In the genomic region with DNA sequence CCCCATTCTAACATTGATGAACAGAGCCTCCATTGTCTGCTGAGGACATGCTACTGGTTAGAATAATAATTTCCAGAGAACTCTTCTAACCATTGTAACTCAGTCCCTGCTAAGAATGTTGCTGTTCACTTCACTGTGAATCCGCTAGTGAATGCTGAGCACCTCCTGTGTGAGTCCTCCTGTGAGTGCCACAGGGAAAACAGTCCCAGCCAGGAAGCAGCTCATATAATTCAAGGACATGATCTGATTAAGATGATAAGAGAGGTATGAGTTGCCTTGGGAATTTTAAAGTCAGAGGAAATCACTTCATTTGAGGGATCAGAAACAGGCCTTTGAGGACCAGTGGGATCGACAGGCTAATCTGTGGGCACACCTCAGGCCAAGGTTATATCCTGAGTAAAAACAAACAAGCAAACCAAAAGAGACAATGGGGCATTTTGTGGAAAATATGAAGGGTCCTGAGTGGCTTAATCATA, we compare ENCODE assay signal across 25 cellular contexts. TPM values are rescaled to one million over a fixed set of nuclear protein-coding genes. Genes with fewer than 3 reads are reported as not detected.
A peak's percentile ranks its signal among the peaks of the same experiment; 100 is the strongest.
DNase-seq lines count a peak whose midpoint lies in the region; ATAC-seq lines count a peak whose summit lies in the region.
"Had no signal": no experiment of that assay in that cellular context is flagged by ENCODE, and none has a peak within 500 bp of the region (broad histone marks: within the 10 kb centered on the region; RNA-seq: fewer than 3 reads in every experiment).

No MANE protein-coding gene starts in this region.

- peaks cover 6% of the 10 kb centered on the region for H3K36me3 Mint-ChIP-seq in activated CD4-positive, alpha-beta T cell treated with anti-CD3 and anti-CD28 coated beads for 36 hours (ENCODE audit: low read depth)
- no peaks in the 10 kb centered on the region for H3K36me3 Mint-ChIP-seq in IgD-negative memory B cell
- H3K36me3 Mint-ChIP-seq in naive thymus-derived CD8-positive, alpha-beta T cell = peaks cover 4 to 11% (median 6%) of the 10 kb centered on the region in 3 donors

- H3K4me3 Mint-ChIP-seq in activated CD4-positive, alpha-beta T cell treated with anti-CD3 and anti-CD28 coated beads for 36 hours = no peak overlapping the region
- peak overlapping the region in 1 of 4 donors; percentile 19 for H3K4me3 Mint-ChIP-seq in IgD-negative memory B cell
- peak overlapping the region in 4 of 10 donors; percentile 22 to 64 (median 40) for H3K4me3 Mint-ChIP-seq in naive thymus-derived CD8-positive, alpha-beta T cell
- H3K4me3 Mint-ChIP-seq: immature natural killer cell had no signal

- no peaks in the 10 kb centered on the region for H3K27me3 Mint-ChIP-seq in activated CD4-positive, alpha-beta T cell treated with anti-CD3 and anti-CD28 coated beads for 36 hours
- H3K27me3 Mint-ChIP-seq in IgD-negative memory B cell = no peaks in the 10 kb centered on the region
- no peaks in the 10 kb centered on the region for H3K27me3 Mint-ChIP-seq in naive thymus-derived CD8-positive, alpha-beta T cell

- CTCF ChIA-PET in activated CD4-positive, alpha-beta T cell treated with anti-CD3 and anti-CD28 coated beads for 36 hours (lab: Charles Lee) = no interaction called here

- peak overlapping the region; percentile 18 for H3K27ac Mint-ChIP-seq in activated CD4-positive, alpha-beta T cell treated with anti-CD3 and anti-CD28 coated beads for 36 hours
- H3K27ac Mint-ChIP-seq in IgD-negative memory B cell = peak overlapping the region in 2 of 3 donors; percentile 10 to 14
- peak overlapping the region in 8 of 10 donors; percentile 37 to 85 (median 70) for H3K27ac Mint-ChIP-seq in naive thymus-derived CD8-positive, alpha-beta T cell
- H3K27ac Mint-ChIP-seq: immature natural killer cell had no signal

- no peak for ATAC-seq in activated CD4-positive, alpha-beta T cell treated with anti-CD3 and anti-CD28 coated beads for 36 hours
- ATAC-seq in naive thymus-derived CD8-positive, alpha-beta T cell = no peak

- DNase-seq in activated CD4-positive, alpha-beta T cell treated with anti-CD3 and anti-CD28 coated beads for 36 hours = no peak
- no peak for DNase-seq in activated CD4-positive, alpha-beta T cell treated with anti-CD3 and anti-CD28 coated beads, Interleukin-2, amount 50 U/mL, for 1 hour
- DNase-seq in foreskin melanocyte (peak; percentile 16), ACHN (no peak), NCI-H510A treated with DMSO at 0.1 percent for 48 hours (lab: John Stamatoyannopoulos, UW) (no peak)
- DNase-seq in naive thymus-derived CD8-positive, alpha-beta T cell = no peak
- DNase-seq in stimulated activated naive CD4-positive, alpha-beta T cell treated with Interleukin-2 at 50 U/mL for 16 hours (lab: John Stamatoyannopoulos, UW) = no peak
- DNase-seq: 8988T; activated CD4-positive, alpha-beta T cell treated with anti-CD3 and anti-CD28 coated beads, Interleukin-2, amount 50 U/mL, for 48 hours; activated effector memory CD4-positive, alpha-beta T cell treated with anti-CD3 and anti-CD28 coated beads, Interleukin-2, amount 50 U/mL, for 16 hours; BE2C; brain microvascular endothelial cell; Caco-2; EL; HCEC 1CT; immature natural killer cell; NCI-H1694 treated with DMSO at 0.1 percent for 48 hours; NCI-H774; occipital lobe; SIG-M5; stimulated activated CD4-positive, alpha-beta T cell treated with anti-CD3 and anti-CD28 coated beads, Interleukin-4, amount 100 ng/mL, for 4 hours; stomach; T-helper 2 cell; transverse colon had no signal

- H3K9me3 Mint-ChIP-seq in activated CD4-positive, alpha-beta T cell treated with anti-CD3 and anti-CD28 coated beads for 36 hours (ENCODE audit: low read depth) = peaks cover 4% of the 10 kb centered on the region
- H3K9me3 Mint-ChIP-seq in IgD-negative memory B cell = peaks cover 0 to 2% (median 2%) of the 10 kb centered on the region in 3 donors
- no peaks in the 10 kb centered on the region for H3K9me3 Mint-ChIP-seq in naive thymus-derived CD8-positive, alpha-beta T cell
- H3K9me3 Mint-ChIP-seq: immature natural killer cell had no signal

- POLR2A ChIA-PET in activated CD4-positive, alpha-beta T cell treated with anti-CD3 and anti-CD28 coated beads for 36 hours (lab: Charles Lee) = interaction anchor here (0.5 to 0.7 kb wide), 2 partner anchors 18 to 162 kb away, joined by 3 to 6 read pairs; no protein-coding TSS in a partner anchor
- POLR2A ChIA-PET in naive thymus-derived CD8-positive, alpha-beta T cell (lab: Charles Lee) = interaction anchor here (1.2 kb wide), 1 partner anchor 232 kb away, joined by 3 read pairs; no protein-coding TSS in a partner anchor

- intact Hi-C loops in activated CD4-positive, alpha-beta T cell treated with anti-CD3 and anti-CD28 coated beads for 36 hours (cut with DNase I, micrococcal nuclease) = no loop called here

- peaks cover 53% of the 10 kb centered on the region for H3K4me1 Mint-ChIP-seq in activated CD4-positive, alpha-beta T cell treated with anti-CD3 and anti-CD28 coated beads for 36 hours
- peaks cover 31 to 49% (median 42%) of the 10 kb centered on the region in 3 donors for H3K4me1 Mint-ChIP-seq in IgD-negative memory B cell
- H3K4me1 Mint-ChIP-seq in naive thymus-derived CD8-positive, alpha-beta T cell = peaks cover 31 to 60% (median 56%) of the 10 kb centered on the region in 4 donors

- in situ Hi-C loops in ACHN (cut with HindIII; ENCODE audit: low pct_ligation_motif_present, low pct_unique_long_range_greater_than_20kb, low sequenced_read_pairs) = no loop called here

RNA-seq across cellular contexts. Expression of a gene that starts 33.9 kb away (rescaled TPM):
- 10 to 100 TPM in 1 of 2 experiments, 1 to 10 TPM in 1; 9.4 to 11.1 TPM for total RNA-seq in activated CD4-positive, alpha-beta T cell treated with anti-CD3 and anti-CD28 coated beads for 36 hours
- 40.9 TPM for polyA plus RNA-seq in IgD-negative memory B cell
- 10 to 100 TPM; 17.1 to 19.5 TPM for total RNA-seq in naive thymus-derived CD8-positive, alpha-beta T cell
- 10 to 100 TPM; 12.5 to 18.3 (median 16.9) TPM for polyA plus RNA-seq in naive thymus-derived CD8-positive, alpha-beta T cell

RNA-seq across cellular contexts. Expression of a gene that starts 37.3 kb away (rescaled TPM):
- 10 to 100 TPM; 62.8 to 74.7 TPM for total RNA-seq in activated CD4-positive, alpha-beta T cell treated with anti-CD3 and anti-CD28 coated beads for 36 hours
- 273 TPM for polyA plus RNA-seq in IgD-negative memory B cell
- total RNA-seq in naive thymus-derived CD8-positive, alpha-beta T cell = 100 to 1,000 TPM; 147 to 168 TPM
- polyA plus RNA-seq in naive thymus-derived CD8-positive, alpha-beta T cell = 100 to 1,000 TPM; 170 to 226 (median 225) TPM

Comparison
In these comparisons a context has a peak if more than half of its experiments do, and no peak if none do; other contexts are left out.
1. H3K27ac Mint-ChIP-seq: peak in every context shown above with its lines; median percentile 70 in naive thymus-derived CD8-positive, alpha-beta T cell; 18 in activated CD4-positive, alpha-beta T cell treated with anti-CD3 and anti-CD28 coated beads for 36 hours; 12 in IgD-negative memory B cell.